Comparison of ENCODE assay signal across 12 cellular contexts in the genomic region with DNA sequence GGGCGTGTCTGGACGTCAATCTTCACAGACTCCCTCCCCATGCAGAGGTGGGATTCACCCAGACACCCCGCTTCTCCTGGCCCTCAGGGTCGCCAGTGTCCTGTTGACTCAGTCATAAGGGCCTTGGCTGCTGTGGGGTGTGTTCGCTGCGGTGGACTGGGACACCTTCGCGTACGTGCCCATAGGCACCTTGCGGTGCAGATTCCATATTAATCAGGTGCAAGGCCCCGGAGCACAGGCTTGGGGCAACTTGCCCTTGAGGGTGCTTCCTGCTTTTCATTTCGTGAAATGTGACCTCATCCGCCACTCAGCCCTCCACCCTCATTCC. TPM values are rescaled to one million over a fixed set of nuclear protein-coding genes. Genes with fewer than 3 reads are reported as not detected.
DNase-seq lines count a peak whose midpoint lies in the region; ATAC-seq and TF ChIP-seq lines count a peak whose summit lies in the region.
"Had no signal": no experiment of that assay in that cellular context is flagged by ENCODE, and none has a peak within 500 bp of the region (broad histone marks: within the 10 kb centered on the region; RNA-seq: fewer than 3 reads in every experiment).

No MANE protein-coding gene starts in this region.

- H2AFZ ChIP-seq in mesenchymal stem cell (ENCODE audit: low read depth, low read length): no peak overlapping the region

- DNase-seq in activated naive CD4-positive, alpha-beta T cell treated with anti-CD3 and anti-CD28 coated beads, Interleukin-2, amount 10 ng/mL, durations not matched to agents 7 days and 5 days: no peak
- no peak for DNase-seq in activated naive CD4-positive, alpha-beta T cell treated with anti-CD3 and anti-CD28 coated beads, Interleukin-2, amount 50 U/mL, for 72 hours (ENCODE audit: low spot score in 2 of 2)
- no peak for DNase-seq in chondrocyte (ENCODE audit: low spot score)
- DNase-seq in mesenchymal stem cell: no peak
- no peak for DNase-seq in suprapubic skin (ENCODE audit: low spot score in 2 of 2)
- DNase-seq in putamen (ENCODE audit: low spot score): no peak
- no peak for DNase-seq in AG08396 (ENCODE audit: low spot score)
- DNase-seq in AG08395 (ENCODE audit: low spot score): no peak
- DNase-seq: NCI-H1436 treated with DMSO at 0.1 percent for 48 hours, SHP77 had no signal

- TF ChIP-seq CTCF in chondrocyte (IDR thresholded peaks at IDR 0.05) (no peak), suprapubic skin (IDR thresholded peaks at IDR 0.05) (no peak)

- H3K27me3 ChIP-seq in mesenchymal stem cell (ENCODE audit: control insufficient read depth in 1 of 2, insufficient read depth in 1 of 2, low read length in 2 of 2) (peaks cover 11 to 64% of the 10 kb centered on the region in 2 experiments), suprapubic skin (peaks cover 22% of the 10 kb centered on the region)

- no peak overlapping the region for H2BK5ac ChIP-seq in mesenchymal stem cell (ENCODE audit: low read depth, low read length, poor library complexity, severe bottlenecking)

- H3K4ac ChIP-seq in mesenchymal stem cell (ENCODE audit: low read depth in 1 of 2, low read length in 2 of 2): no peak overlapping the region

- CTCF ChIA-PET in activated naive CD4-positive, alpha-beta T cell treated with anti-CD3 and anti-CD28 coated beads, Interleukin-2, amount 10 ng/mL, durations not matched to agents 7 days and 5 days (lab: Charles Lee): no interaction called here

- no peak overlapping the region for H3K23ac ChIP-seq in mesenchymal stem cell (ENCODE audit: low read length in 2 of 2)

- no peak overlapping the region for H3K9ac ChIP-seq in mesenchymal stem cell (ENCODE audit: low read length)

- no peak overlapping the region for H4K8ac ChIP-seq in mesenchymal stem cell (ENCODE audit: low read length)

- H3K79me1 ChIP-seq in mesenchymal stem cell (replicated peaks; ENCODE audit: low read length, poor library complexity, severe bottlenecking): no peaks in the 10 kb centered on the region

- no peak overlapping the region for H3K27ac Mint-ChIP-seq in activated naive CD4-positive, alpha-beta T cell treated with anti-CD3 and anti-CD28 coated beads, Interleukin-2, amount 10 ng/mL, durations not matched to agents 7 days and 5 days
- no peak overlapping the region for H3K27ac Mint-ChIP-seq in activated naive CD4-positive, alpha-beta T cell treated with anti-CD3 and anti-CD28 coated beads, Interleukin-2, amount 50 U/mL, for 72 hours
- H3K27ac Mint-ChIP-seq in chondrocyte (ENCODE audit: unreplicated experiment): no peak overlapping the region

- no peak overlapping the region for H2BK120ac ChIP-seq in mesenchymal stem cell (ENCODE audit: low read depth, low read length)

- H2AK5ac ChIP-seq in mesenchymal stem cell (ENCODE audit: low read length, severe bottlenecking): no peak overlapping the region

- no peak overlapping the region for H3K14ac ChIP-seq in mesenchymal stem cell (ENCODE audit: low read length in 2 of 2)

- peak overlapping the region; percentile 14 for H3K4me3 Mint-ChIP-seq in activated naive CD4-positive, alpha-beta T cell treated with anti-CD3 and anti-CD28 coated beads, Interleukin-2, amount 10 ng/mL, durations not matched to agents 7 days and 5 days
- peak overlapping the region; percentile 57 for H3K4me3 Mint-ChIP-seq in chondrocyte (ENCODE audit: unreplicated experiment)

- H3K36me3 ChIP-seq in mesenchymal stem cell (ENCODE audit: control insufficient read depth in 1 of 2, insufficient read depth in 2 of 2, low read depth in 1 of 2, low read length in 2 of 2): no peaks in the 10 kb centered on the region
- H3K36me3 ChIP-seq in suprapubic skin: no peaks in the 10 kb centered on the region
- H3K36me3 ChIP-seq: tibial nerve had no signal

- TF ChIP-seq EP300 in suprapubic skin (IDR thresholded peaks at IDR 0.05): no peak

- no peak overlapping the region for H3K27ac ChIP-seq in mesenchymal stem cell (ENCODE audit: low read length, poor library complexity, severe bottlenecking)
- no peak overlapping the region for H3K27ac ChIP-seq in suprapubic skin
- H3K27ac ChIP-seq: tibial nerve had no signal

- no peaks in the 10 kb centered on the region for H3K9me3 ChIP-seq in mesenchymal stem cell (ENCODE audit: control insufficient read depth, low read length)
- H3K9me3 ChIP-seq in suprapubic skin: no peaks in the 10 kb centered on the region
- H3K9me3 ChIP-seq: tibial nerve had no signal

- H3K4me1 ChIP-seq in mesenchymal stem cell (ENCODE audit: control insufficient read depth, insufficient read depth, low read depth, low read length): peaks cover 13% of the 10 kb centered on the region
- peaks cover 12% of the 10 kb centered on the region for H3K4me1 ChIP-seq in suprapubic skin

- peaks cover 10% of the 10 kb centered on the region for H3K4me1 Mint-ChIP-seq in activated naive CD4-positive, alpha-beta T cell treated with anti-CD3 and anti-CD28 coated beads, Interleukin-2, amount 10 ng/mL, durations not matched to agents 7 days and 5 days
- H3K4me1 Mint-ChIP-seq in chondrocyte (ENCODE audit: low read depth): peaks cover 10% of the 10 kb centered on the region

- H3K4me2 ChIP-seq in mesenchymal stem cell (ENCODE audit: low read length, poor library complexity, severe bottlenecking): peak overlapping the region; percentile 96

- no peak overlapping the region for H4K91ac ChIP-seq in mesenchymal stem cell (ENCODE audit: low read length)

- no peak for ATAC-seq in activated naive CD4-positive, alpha-beta T cell treated with anti-CD3 and anti-CD28 coated beads, Interleukin-2, amount 50 U/mL, for 72 hours

- no peaks in the 10 kb centered on the region for H3K9me3 Mint-ChIP-seq in activated naive CD4-positive, alpha-beta T cell treated with anti-CD3 and anti-CD28 coated beads, Interleukin-2, amount 10 ng/mL, durations not matched to agents 7 days and 5 days
- H3K9me3 Mint-ChIP-seq in activated naive CD4-positive, alpha-beta T cell treated with anti-CD3 and anti-CD28 coated beads, Interleukin-2, amount 50 U/mL, for 72 hours: no peaks in the 10 kb centered on the region
- H3K9me3 Mint-ChIP-seq in chondrocyte (ENCODE audit: low read depth): no peaks in the 10 kb centered on the region

- TF ChIP-seq POLR2A in suprapubic skin (IDR thresholded peaks at IDR 0.05): no peak

- H2BK15ac ChIP-seq in mesenchymal stem cell (ENCODE audit: low read depth, poor library complexity, severe bottlenecking): no peak overlapping the region

- H3K4me3 ChIP-seq in mesenchymal stem cell (ENCODE audit: insufficient read depth in 1 of 2, low read depth in 1 of 2, low read length in 2 of 2) (no peak overlapping the region), suprapubic skin (peak overlapping the region; percentile 52)

- H3K36me3 Mint-ChIP-seq in activated naive CD4-positive, alpha-beta T cell treated with anti-CD3 and anti-CD28 coated beads, Interleukin-2, amount 10 ng/mL, durations not matched to agents 7 days and 5 days: no peaks in the 10 kb centered on the region
- H3K36me3 Mint-ChIP-seq in activated naive CD4-positive, alpha-beta T cell treated with anti-CD3 and anti-CD28 coated beads, Interleukin-2, amount 50 U/mL, for 72 hours: peaks cover 7 to 8% of the 10 kb centered on the region in 2 donors
- H3K36me3 Mint-ChIP-seq in chondrocyte (ENCODE audit: low read depth): no peaks in the 10 kb centered on the region

- H3K18ac ChIP-seq in mesenchymal stem cell (ENCODE audit: low read depth in 1 of 2, low read length in 2 of 2): no peak overlapping the region

- WGBS in mesenchymal stem cell: 51% methylated on average over 13 of the region's 13 CpGs
- WGBS in suprapubic skin: 43% methylated on average over 11 of the region's 13 CpGs

- no peak overlapping the region for H2BK12ac ChIP-seq in mesenchymal stem cell (ENCODE audit: low read length in 2 of 2)

- peaks cover 48% of the 10 kb centered on the region for H3K27me3 Mint-ChIP-seq in activated naive CD4-positive, alpha-beta T cell treated with anti-CD3 and anti-CD28 coated beads, Interleukin-2, amount 10 ng/mL, durations not matched to agents 7 days and 5 days
- peaks cover 32% of the 10 kb centered on the region for H3K27me3 Mint-ChIP-seq in chondrocyte (ENCODE audit: low read depth)

RNA-seq across cellular contexts. Expression of a gene that starts 0.4 kb away (rescaled TPM):
- not detected for total RNA-seq in activated naive CD4-positive, alpha-beta T cell treated with anti-CD3 and anti-CD28 coated beads, Interleukin-2, amount 50 U/mL, for 72 hours
- not detected in 3 replicates for total RNA-seq in chondrocyte
- not detected for polyA plus RNA-seq in mesenchymal stem cell (2013, experiment 1 of 2)
- polyA plus RNA-seq in mesenchymal stem cell (2013, experiment 2 of 2): not detected
- total RNA-seq in suprapubic skin: under 1 TPM in 3 of 4 donors, not detected in 1; 0.30 to 0.86 (median 0.48) TPM
- total RNA-seq: activated CD8-positive, alpha-beta memory T cell treated with anti-CD3 and anti-CD28 coated beads for 36 hours had no signal
